ENCODE assay signal across 1 cellular context in the genomic region with DNA sequence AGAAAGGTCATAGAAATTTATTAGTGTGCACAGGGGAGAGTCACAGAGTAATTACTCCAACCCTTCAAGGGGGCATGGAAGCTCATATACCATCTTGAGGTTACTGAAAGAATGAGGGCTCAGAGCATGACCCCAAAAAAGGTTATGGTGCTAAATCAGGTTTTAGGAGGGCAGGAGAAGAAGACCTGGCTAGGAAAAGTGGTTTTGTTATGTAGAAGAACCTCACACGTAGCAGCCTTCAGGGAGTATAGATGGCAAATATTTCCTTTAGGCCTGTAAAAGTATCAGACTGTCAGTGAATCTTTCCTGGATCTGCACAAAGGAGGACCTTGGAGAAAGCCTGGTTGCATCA.
TF ChIP-seq lines count a peak whose summit lies in the region.

No MANE protein-coding gene starts in this region.

TF ChIP-seq in IMR-90, 13 proteins besides CTCF, POLR2A, EP300 and RAD21:
- TF ChIP-seq MXI1 (IDR thresholded peaks at IDR 0.05; ENCODE audit: borderline replicate concordance, low read depth, low read length) (no peak), USF2 (IDR thresholded peaks at IDR 0.05; ENCODE audit: low read depth, low read length) (no peak), BHLHE40 (IDR thresholded peaks at IDR 0.05; ENCODE audit: low read depth, low read length) (no peak), SMC3 (IDR thresholded peaks at IDR 0.05; ENCODE audit: low read depth, low read length) (no peak), RFX5 (IDR thresholded peaks at IDR 0.05; ENCODE audit: low read depth, low read length) (no peak), MAFK (IDR thresholded peaks at IDR 0.05; ENCODE audit: low read depth, low read length) (no peak), CHD1 (IDR thresholded peaks at IDR 0.05; ENCODE audit: low read depth, low read length) (no peak), ELK1 (IDR thresholded peaks at IDR 0.05; ENCODE audit: borderline replicate concordance, low read depth, low read length) (no peak)
